In the genomic region with DNA sequence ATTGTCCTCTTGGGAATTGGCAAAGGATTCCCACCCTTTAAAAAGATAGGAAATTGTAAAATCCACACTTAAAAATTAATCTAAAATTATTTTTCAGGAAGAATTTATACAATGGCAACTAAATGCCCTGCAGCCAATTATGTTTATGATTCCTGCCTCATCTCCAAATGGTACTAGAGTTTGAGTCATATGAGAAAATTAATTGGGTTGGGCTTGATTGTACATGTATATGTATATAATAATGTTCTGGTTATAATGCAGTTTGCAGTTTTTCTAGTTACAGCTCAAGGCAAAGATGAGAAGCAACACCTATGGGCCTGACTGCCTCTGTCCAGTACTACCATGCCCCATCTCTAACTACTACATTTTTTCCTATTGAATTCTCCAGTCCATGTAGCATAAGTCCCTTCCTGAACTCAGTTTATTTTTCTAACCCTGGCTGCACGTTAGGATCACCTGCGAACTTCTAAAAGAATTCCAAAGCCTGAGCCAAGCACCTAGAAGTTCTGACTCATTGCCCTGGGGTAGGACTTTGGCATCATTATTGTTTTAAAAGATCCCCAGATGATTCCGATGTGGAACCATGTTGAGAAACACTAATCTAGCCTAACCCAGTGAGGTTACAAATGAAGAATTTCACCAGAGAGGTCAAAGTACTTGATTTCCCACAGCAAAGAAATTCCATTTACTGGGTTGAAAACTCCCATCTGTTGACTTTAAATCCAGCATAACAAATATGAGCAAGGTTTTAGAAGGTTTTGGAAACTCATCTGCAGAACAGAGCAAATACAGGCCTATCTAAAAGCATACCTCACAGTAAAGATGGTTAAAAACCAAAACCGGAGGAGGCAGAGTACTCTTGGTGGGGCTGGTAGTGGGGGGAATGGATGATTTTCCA, we compare ENCODE assay signal across 9 cellular contexts. TPM values are rescaled to one million over a fixed set of nuclear protein-coding genes. Genes with fewer than 3 reads are reported as not detected.
DNase-seq lines count a peak whose midpoint lies in the region; ATAC-seq lines count a peak whose summit lies in the region.
"Had no signal": no experiment of that assay in that cellular context is flagged by ENCODE, and none has a peak within 500 bp of the region (broad histone marks: within the 10 kb centered on the region; RNA-seq: fewer than 3 reads in every experiment).

No MANE protein-coding gene starts in this region.

- no peaks in the 10 kb centered on the region for H3K9me3 ChIP-seq in adipocyte (ENCODE audit: control insufficient read depth, low read length)

- DNase-seq in HT1080 (ENCODE audit: low read depth) (peak; percentile 47), adipocyte (ENCODE audit: low read depth) (peak; percentile 86), hepatic stellate cell (ENCODE audit: low spot score) (peak; percentile 13), COLO668 (lab: John Stamatoyannopoulos, UW; ENCODE audit: unreplicated experiment) (no peak), activated gamma-delta T cell (lab: John Stamatoyannopoulos, UW) (no peak)
- DNase-seq in stimulated activated effector memory CD8-positive, alpha-beta T cell treated with anti-CD3 and anti-CD28 coated beads, Interleukin-12 subunit alpha, Interleukin-12 subunit beta, amount 100 ng/mL, for 72 hours (ENCODE audit: low spot score in 2 of 2) = no peak
- DNase-seq: NCI-H146 had no signal

- no peaks in the 10 kb centered on the region for H3K27me3 ChIP-seq in adipocyte (replicated peaks; ENCODE audit: control insufficient read depth, insufficient read depth, low read length)

- H3K36me3 Mint-ChIP-seq in stimulated activated effector memory CD8-positive, alpha-beta T cell treated with anti-CD3 and anti-CD28 coated beads, Interleukin-12 subunit alpha, Interleukin-12 subunit beta, amount 100 ng/mL, for 72 hours = peaks cover 95% of the 10 kb centered on the region

- peak overlapping the region; percentile 81 for H3K27ac Mint-ChIP-seq in stimulated activated effector memory CD8-positive, alpha-beta T cell treated with anti-CD3 and anti-CD28 coated beads, Interleukin-12 subunit alpha, Interleukin-12 subunit beta, amount 100 ng/mL, for 72 hours

- H3K4me1 Mint-ChIP-seq in stimulated activated effector memory CD8-positive, alpha-beta T cell treated with anti-CD3 and anti-CD28 coated beads, Interleukin-12 subunit alpha, Interleukin-12 subunit beta, amount 100 ng/mL, for 72 hours = peaks cover 75% of the 10 kb centered on the region

- no peak for ATAC-seq in stimulated activated effector memory CD8-positive, alpha-beta T cell treated with anti-CD3 and anti-CD28 coated beads, Interleukin-12 subunit alpha, Interleukin-12 subunit beta, amount 100 ng/mL, for 72 hours
- ATAC-seq in HG03442 (IDR thresholded peaks at IDR 0.05; ENCODE audit: unreplicated experiment) = no peak
- no peak for ATAC-seq in GM18861 (IDR thresholded peaks at IDR 0.05; ENCODE audit: unreplicated experiment)

- peak overlapping the region; percentile 31 for H3K4me3 Mint-ChIP-seq in stimulated activated effector memory CD8-positive, alpha-beta T cell treated with anti-CD3 and anti-CD28 coated beads, Interleukin-12 subunit alpha, Interleukin-12 subunit beta, amount 100 ng/mL, for 72 hours

- peaks cover 46% of the 10 kb centered on the region for H3K36me3 ChIP-seq in adipocyte (ENCODE audit: control insufficient read depth, insufficient read depth, low read length, severe bottlenecking)

- peak overlapping the region; percentile 18 for H3K9ac ChIP-seq in adipocyte (ENCODE audit: low read length)

- peak overlapping the region; percentile 45 for H3K4me3 ChIP-seq in adipocyte (ENCODE audit: low read length)

- H3K9me3 Mint-ChIP-seq in stimulated activated effector memory CD8-positive, alpha-beta T cell treated with anti-CD3 and anti-CD28 coated beads, Interleukin-12 subunit alpha, Interleukin-12 subunit beta, amount 100 ng/mL, for 72 hours = no peaks in the 10 kb centered on the region

- peaks cover 67% of the 10 kb centered on the region for H3K4me1 ChIP-seq in adipocyte (ENCODE audit: control insufficient read depth, insufficient read depth, low read length)

RNA-seq across cellular contexts. Expression of a gene that starts 19.4 kb away (rescaled TPM):
- total RNA-seq in HT1080 (2014; rRNA removed; shearing (Covaris generic)) = 76.6 and 98.3 TPM in 2 replicates
- polyA plus RNA-seq in HT1080 (2015; cell fraction: cytosol; rRNA removed) = 187 and 231 TPM in 2 replicates
- 149 and 155 TPM in 2 replicates for polyA plus RNA-seq in HT1080 (2015; cell fraction: nucleus; rRNA removed)

Comparison
In these comparisons a context has a peak if more than half of its experiments do, and no peak if none do; other contexts are left out.
1. DNase-seq: peak in HT1080 (single experiment), adipocyte (single experiment) and hepatic stellate cell (single experiment); none in stimulated activated effector memory CD8-positive, alpha-beta T cell treated with anti-CD3 and anti-CD28 coated beads, Interleukin-12 subunit alpha, Interleukin-12 subunit beta, amount 100 ng/mL, for 72 hours (0 of 2), COLO668 (single experiment) and activated gamma-delta T cell (single experiment).